In the genomic region with DNA sequence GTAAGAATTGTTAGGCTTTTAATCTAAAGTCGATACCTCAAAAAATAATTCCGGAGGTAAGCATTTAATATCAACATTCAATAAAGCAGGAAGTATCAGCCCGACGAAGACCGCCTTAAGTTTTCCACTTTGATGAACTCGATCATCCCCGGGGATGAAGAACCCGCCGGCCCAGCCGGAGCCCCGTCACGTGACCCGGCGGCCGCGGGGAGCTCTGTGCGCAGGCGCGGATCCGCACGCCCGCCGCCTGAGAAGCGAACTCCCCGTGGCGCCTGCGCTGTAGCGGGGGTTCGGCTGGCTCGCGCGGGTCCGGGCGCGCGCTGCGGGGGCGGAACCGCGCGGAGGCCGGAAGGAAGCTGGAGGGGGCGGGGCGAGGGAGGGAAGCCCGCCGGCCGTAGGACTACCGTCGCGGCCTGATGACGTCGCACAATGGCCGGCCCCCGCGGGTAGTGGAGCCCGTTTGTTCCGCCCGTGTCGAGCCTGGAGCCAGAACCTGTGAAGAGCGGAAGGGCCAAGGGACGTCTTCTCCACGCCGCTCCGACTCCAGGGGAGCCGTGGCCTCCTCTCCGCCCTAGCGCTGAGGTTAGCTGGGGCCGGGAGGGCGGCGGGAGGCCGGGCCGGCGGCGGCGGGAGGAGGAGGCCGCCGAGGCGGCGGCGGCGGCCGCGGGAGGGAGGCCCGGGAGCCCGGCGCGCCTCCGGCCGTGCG, we compare ENCODE assay signal across 1 cellular context.
TF ChIP-seq lines count a peak whose summit lies in the region.

A gene (plus strand): TSS at position 419 of the 706 bp plus-strand sequence. CDS start 6,721 bp downstream, outside the sequence.

TF ChIP-seq in HepG2, 621 proteins besides CTCF, POLR2A, EP300 and RAD21 (continued from another document and continues in another):
- TF ChIP-seq, protein P1, sequence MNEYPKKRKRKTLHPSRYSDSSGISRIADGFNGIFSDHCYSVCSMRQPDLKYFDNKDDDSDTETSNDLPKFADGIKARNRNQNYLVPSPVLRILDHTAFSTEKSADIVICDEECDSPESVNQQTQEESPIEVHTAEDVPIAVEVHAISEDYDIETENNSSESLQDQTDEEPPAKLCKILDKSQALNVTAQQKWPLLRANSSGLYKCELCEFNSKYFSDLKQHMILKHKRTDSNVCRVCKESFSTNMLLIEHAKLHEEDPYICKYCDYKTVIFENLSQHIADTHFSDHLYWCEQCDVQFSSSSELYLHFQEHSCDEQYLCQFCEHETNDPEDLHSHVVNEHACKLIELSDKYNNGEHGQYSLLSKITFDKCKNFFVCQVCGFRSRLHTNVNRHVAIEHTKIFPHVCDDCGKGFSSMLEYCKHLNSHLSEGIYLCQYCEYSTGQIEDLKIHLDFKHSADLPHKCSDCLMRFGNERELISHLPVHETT (CRISPR knock-in tag; conservative IDR thresholded peaks at IDR 0.05), result peak; percentile 85
- TF ChIP-seq BRCA1 (CRISPR knock-in tag; IDR thresholded peaks at IDR 0.05) (0 out of 2 replicates have a peak, but pooled peaks have one; percentile 76), DNMT1 (CRISPR knock-in tag; IDR thresholded peaks at IDR 0.05) (peak; percentile 76; the same call in 1 of the 2 replicates), ZNF333 (CRISPR knock-in tag; IDR thresholded peaks at IDR 0.05; ENCODE audit: borderline replicate concordance) (no peak; the same call in none of the 2 replicates), HOXA9 (CRISPR knock-in tag; IDR thresholded peaks at IDR 0.05; ENCODE audit: borderline replicate concordance) (0 out of 2 replicates have a peak, but pooled peaks have one; percentile 37), ZNF737 (CRISPR knock-in tag; IDR thresholded peaks at IDR 0.05; ENCODE audit: borderline replicate concordance) (no peak), ZNF143 (CRISPR knock-in tag; IDR thresholded peaks at IDR 0.05) (0 out of 2 replicates have a peak, but pooled peaks have one; percentile 27), NR1H2 (CRISPR knock-in tag; IDR thresholded peaks at IDR 0.05; ENCODE audit: borderline replicate concordance, low read depth) (no peak), PCBP1 (IDR thresholded peaks at IDR 0.05; ENCODE audit: borderline replicate concordance, low read depth, low read length) (no peak), ZNF768 (CRISPR knock-in tag; IDR thresholded peaks at IDR 0.05) (peak; percentile 67), ZNF788 (CRISPR knock-in tag; IDR thresholded peaks at IDR 0.05; ENCODE audit: borderline replicate concordance) (peak; percentile 57; the same call in 1 of the 2 replicates), ELF1 (CRISPR knock-in tag; IDR thresholded peaks at IDR 0.05) (peak; percentile 86), NCOA2 (CRISPR knock-in tag; IDR thresholded peaks at IDR 0.05) (peak; percentile 22; the same call in 1 of the 2 replicates), ZNF577 (CRISPR knock-in tag; IDR thresholded peaks at IDR 0.05; ENCODE audit: borderline replicate concordance, low read depth) (no peak), SRSF4 (IDR thresholded peaks at IDR 0.05; ENCODE audit: low read depth, low read length, poor library complexity, severe bottlenecking) (no peak), ZIK1 (CRISPR knock-in tag; IDR thresholded peaks at IDR 0.05; ENCODE audit: borderline replicate concordance, low read depth) (peak; percentile 69), SP2 (CRISPR knock-in tag; IDR thresholded peaks at IDR 0.05) (peak; percentile 80), ZMYM4 (CRISPR knock-in tag; IDR thresholded peaks at IDR 0.05) (no peak), ZNF562 (CRISPR knock-in tag; IDR thresholded peaks at IDR 0.05; ENCODE audit: borderline replicate concordance) (no peak), ZNF790 (CRISPR knock-in tag; IDR thresholded peaks at IDR 0.05; ENCODE audit: borderline replicate concordance) (no peak; the same call in 1 of the 2 replicates), SPEN (CRISPR knock-in tag; IDR thresholded peaks at IDR 0.05; ENCODE audit: low read depth) (peak; percentile 91; the same call in 1 of the 2 replicates), MIER2 (CRISPR knock-in tag; IDR thresholded peaks at IDR 0.05) (no peak), SCMH1 (CRISPR knock-in tag; IDR thresholded peaks at IDR 0.05; ENCODE audit: borderline replicate concordance) (no peak), ZNF232 (CRISPR knock-in tag; IDR thresholded peaks at IDR 0.05; ENCODE audit: borderline replicate concordance) (no peak), ZNF605 (CRISPR knock-in tag; IDR thresholded peaks at IDR 0.05) (no peak), HCFC1 (IDR thresholded peaks at IDR 0.05; ENCODE audit: low read depth, low read length) (peak; percentile 76), MATR3 (CRISPR knock-in tag; IDR thresholded peaks at IDR 0.05) (no peak), ZNF75D (CRISPR knock-in tag; IDR thresholded peaks at IDR 0.05; ENCODE audit: borderline replicate concordance) (no peak), ZNF746 (CRISPR knock-in tag; IDR thresholded peaks at IDR 0.05) (peak; percentile 64), STAT5B (CRISPR knock-in tag; IDR thresholded peaks at IDR 0.05) (no peak), TOE1 (CRISPR knock-in tag; IDR thresholded peaks at IDR 0.05) (no peak), GFI1 (CRISPR knock-in tag; IDR thresholded peaks at IDR 0.05; ENCODE audit: borderline replicate concordance) (no peak), ZFP90 (CRISPR knock-in tag; IDR thresholded peaks at IDR 0.05; ENCODE audit: borderline replicate concordance) (peak; percentile 88; the same call in 1 of the 2 replicates), ZSCAN25 (CRISPR knock-in tag; IDR thresholded peaks at IDR 0.05) (peak; percentile 26; the same call in 1 of the 2 replicates), KLF16 (CRISPR knock-in tag; IDR thresholded peaks at IDR 0.05) (peak in 1 of 2 experiments; percentile 82; a peak in 2 of 4 replicates), ZNF260 (CRISPR knock-in tag; IDR thresholded peaks at IDR 0.05; ENCODE audit: borderline replicate concordance, low read depth) (no peak), JDP2 (CRISPR knock-in tag; IDR thresholded peaks at IDR 0.05; ENCODE audit: borderline replicate concordance) (no peak; the same call in 1 of the 2 replicates), ZMYM3 (CRISPR knock-in tag; IDR thresholded peaks at IDR 0.05) (no peak), ZNF296 (CRISPR knock-in tag; conservative IDR thresholded peaks at IDR 0.05) (no peak), AGO2 (optimal IDR thresholded peaks at IDR 0.05; ENCODE audit: low read depth, low read length) (no peak), CENPX (CRISPR knock-in tag; IDR thresholded peaks at IDR 0.05) (no peak), ZNF101 (CRISPR knock-in tag; IDR thresholded peaks at IDR 0.05; ENCODE audit: borderline replicate concordance, low read depth) (no peak; the same call in 1 of the 2 replicates)
- TF ChIP-seq, protein P2, sequence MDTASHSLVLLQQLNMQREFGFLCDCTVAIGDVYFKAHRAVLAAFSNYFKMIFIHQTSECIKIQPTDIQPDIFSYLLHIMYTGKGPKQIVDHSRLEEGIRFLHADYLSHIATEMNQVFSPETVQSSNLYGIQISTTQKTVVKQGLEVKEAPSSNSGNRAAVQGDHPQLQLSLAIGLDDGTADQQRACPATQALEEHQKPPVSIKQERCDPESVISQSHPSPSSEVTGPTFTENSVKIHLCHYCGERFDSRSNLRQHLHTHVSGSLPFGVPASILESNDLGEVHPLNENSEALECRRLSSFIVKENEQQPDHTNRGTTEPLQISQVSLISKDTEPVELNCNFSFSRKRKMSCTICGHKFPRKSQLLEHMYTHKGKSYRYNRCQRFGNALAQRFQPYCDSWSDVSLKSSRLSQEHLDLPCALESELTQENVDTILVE (CRISPR knock-in tag; IDR thresholded peaks at IDR 0.05), result peak; percentile 80; the same call in 1 of the 2 replicates
- TF ChIP-seq, protein P3, sequence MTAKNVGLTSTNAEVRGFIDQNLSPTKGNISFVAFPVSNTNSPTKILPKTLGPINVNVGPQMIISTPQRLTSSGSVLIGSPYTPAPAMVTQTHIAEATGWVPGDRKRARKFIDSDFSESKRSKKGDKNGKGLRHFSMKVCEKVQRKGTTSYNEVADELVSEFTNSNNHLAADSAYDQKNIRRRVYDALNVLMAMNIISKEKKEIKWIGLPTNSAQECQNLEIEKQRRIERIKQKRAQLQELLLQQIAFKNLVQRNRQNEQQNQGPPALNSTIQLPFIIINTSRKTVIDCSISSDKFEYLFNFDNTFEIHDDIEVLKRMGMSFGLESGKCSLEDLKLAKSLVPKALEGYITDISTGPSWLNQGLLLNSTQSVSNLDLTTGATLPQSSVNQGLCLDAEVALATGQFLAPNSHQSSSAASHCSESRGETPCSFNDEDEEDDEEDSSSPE (CRISPR knock-in tag; IDR thresholded peaks at IDR 0.05), result peak; percentile 78
- TF ChIP-seq, protein P4, sequence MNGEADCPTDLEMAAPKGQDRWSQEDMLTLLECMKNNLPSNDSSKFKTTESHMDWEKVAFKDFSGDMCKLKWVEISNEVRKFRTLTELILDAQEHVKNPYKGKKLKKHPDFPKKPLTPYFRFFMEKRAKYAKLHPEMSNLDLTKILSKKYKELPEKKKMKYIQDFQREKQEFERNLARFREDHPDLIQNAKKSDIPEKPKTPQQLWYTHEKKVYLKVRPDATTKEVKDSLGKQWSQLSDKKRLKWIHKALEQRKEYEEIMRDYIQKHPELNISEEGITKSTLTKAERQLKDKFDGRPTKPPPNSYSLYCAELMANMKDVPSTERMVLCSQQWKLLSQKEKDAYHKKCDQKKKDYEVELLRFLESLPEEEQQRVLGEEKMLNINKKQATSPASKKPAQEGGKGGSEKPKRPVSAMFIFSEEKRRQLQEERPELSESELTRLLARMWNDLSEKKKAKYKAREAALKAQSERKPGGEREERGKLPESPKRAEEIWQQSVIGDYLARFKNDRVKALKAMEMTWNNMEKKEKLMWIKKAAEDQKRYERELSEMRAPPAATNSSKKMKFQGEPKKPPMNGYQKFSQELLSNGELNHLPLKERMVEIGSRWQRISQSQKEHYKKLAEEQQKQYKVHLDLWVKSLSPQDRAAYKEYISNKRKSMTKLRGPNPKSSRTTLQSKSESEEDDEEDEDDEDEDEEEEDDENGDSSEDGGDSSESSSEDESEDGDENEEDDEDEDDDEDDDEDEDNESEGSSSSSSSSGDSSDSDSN (CRISPR knock-in tag; IDR thresholded peaks at IDR 0.05), result peak; percentile 76
- TF ChIP-seq, protein P5, sequence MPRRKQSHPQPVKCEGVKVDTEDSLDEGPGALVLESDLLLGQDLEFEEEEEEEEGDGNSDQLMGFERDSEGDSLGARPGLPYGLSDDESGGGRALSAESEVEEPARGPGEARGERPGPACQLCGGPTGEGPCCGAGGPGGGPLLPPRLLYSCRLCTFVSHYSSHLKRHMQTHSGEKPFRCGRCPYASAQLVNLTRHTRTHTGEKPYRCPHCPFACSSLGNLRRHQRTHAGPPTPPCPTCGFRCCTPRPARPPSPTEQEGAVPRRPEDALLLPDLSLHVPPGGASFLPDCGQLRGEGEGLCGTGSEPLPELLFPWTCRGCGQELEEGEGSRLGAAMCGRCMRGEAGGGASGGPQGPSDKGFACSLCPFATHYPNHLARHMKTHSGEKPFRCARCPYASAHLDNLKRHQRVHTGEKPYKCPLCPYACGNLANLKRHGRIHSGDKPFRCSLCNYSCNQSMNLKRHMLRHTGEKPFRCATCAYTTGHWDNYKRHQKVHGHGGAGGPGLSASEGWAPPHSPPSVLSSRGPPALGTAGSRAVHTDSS (CRISPR knock-in tag; conservative IDR thresholded peaks at IDR 0.05), result no peak
- TF ChIP-seq, protein P6, sequence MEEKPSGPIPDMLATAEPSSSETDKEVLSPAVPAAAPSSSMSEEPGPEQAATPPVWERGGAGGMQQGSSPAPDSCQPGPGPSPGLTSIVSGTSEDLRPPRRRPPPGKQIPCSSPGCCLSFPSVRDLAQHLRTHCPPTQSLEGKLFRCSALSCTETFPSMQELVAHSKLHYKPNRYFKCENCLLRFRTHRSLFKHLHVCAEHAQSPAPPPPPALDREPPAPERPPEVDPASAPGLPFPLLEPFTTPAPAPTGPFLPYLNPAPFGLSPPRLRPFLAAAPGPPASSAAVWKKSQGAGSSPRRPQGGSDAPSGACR (CRISPR knock-in tag; IDR thresholded peaks at IDR 0.05), result no peak
- TF ChIP-seq, protein P7, sequence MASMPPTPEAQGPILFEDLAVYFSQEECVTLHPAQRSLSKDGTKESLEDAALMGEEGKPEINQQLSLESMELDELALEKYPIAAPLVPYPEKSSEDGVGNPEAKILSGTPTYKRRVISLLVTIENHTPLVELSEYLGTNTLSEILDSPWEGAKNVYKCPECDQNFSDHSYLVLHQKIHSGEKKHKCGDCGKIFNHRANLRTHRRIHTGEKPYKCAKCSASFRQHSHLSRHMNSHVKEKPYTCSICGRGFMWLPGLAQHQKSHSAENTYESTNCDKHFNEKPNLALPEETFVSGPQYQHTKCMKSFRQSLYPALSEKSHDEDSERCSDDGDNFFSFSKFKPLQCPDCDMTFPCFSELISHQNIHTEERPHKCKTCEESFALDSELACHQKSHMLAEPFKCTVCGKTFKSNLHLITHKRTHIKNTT (CRISPR knock-in tag; IDR thresholded peaks at IDR 0.05), result no peak
- TF ChIP-seq, protein P8, sequence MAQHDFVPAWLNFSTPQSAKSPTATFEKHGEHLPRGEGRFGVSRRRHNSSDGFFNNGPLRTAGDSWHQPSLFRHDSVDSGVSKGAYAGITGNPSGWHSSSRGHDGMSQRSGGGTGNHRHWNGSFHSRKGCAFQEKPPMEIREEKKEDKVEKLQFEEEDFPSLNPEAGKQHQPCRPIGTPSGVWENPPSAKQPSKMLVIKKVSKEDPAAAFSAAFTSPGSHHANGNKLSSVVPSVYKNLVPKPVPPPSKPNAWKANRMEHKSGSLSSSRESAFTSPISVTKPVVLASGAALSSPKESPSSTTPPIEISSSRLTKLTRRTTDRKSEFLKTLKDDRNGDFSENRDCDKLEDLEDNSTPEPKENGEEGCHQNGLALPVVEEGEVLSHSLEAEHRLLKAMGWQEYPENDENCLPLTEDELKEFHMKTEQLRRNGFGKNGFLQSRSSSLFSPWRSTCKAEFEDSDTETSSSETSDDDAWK (CRISPR knock-in tag; IDR thresholded peaks at IDR 0.05), result no peak
- TF ChIP-seq, protein P9, sequence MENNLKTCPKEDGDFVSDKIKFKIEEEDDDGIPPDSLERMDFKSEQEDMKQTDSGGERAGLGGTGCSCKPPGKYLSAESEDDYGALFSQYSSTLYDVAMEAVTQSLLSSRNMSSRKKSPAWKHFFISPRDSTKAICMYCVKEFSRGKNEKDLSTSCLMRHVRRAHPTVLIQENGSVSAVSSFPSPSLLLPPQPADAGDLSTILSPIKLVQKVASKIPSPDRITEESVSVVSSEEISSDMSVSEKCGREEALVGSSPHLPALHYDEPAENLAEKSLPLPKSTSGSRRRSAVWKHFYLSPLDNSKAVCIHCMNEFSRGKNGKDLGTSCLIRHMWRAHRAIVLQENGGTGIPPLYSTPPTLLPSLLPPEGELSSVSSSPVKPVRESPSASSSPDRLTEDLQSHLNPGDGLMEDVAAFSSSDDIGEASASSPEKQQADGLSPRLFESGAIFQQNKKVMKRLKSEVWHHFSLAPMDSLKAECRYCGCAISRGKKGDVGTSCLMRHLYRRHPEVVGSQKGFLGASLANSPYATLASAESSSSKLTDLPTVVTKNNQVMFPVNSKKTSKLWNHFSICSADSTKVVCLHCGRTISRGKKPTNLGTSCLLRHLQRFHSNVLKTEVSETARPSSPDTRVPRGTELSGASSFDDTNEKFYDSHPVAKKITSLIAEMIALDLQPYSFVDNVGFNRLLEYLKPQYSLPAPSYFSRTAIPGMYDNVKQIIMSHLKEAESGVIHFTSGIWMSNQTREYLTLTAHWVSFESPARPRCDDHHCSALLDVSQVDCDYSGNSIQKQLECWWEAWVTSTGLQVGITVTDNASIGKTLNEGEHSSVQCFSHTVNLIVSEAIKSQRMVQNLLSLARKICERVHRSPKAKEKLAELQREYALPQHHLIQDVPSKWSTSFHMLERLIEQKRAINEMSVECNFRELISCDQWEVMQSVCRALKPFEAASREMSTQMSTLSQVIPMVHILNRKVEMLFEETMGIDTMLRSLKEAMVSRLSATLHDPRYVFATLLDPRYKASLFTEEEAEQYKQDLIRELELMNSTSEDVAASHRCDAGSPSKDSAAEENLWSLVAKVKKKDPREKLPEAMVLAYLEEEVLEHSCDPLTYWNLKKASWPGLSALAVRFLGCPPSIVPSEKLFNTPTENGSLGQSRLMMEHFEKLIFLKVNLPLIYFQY (CRISPR knock-in tag; IDR thresholded peaks at IDR 0.05; ENCODE audit: borderline replicate concordance), result peak; percentile 92; the same call in 1 of the 2 replicates
